1 cellular context compared by ENCODE assay signal in the genomic region with DNA sequence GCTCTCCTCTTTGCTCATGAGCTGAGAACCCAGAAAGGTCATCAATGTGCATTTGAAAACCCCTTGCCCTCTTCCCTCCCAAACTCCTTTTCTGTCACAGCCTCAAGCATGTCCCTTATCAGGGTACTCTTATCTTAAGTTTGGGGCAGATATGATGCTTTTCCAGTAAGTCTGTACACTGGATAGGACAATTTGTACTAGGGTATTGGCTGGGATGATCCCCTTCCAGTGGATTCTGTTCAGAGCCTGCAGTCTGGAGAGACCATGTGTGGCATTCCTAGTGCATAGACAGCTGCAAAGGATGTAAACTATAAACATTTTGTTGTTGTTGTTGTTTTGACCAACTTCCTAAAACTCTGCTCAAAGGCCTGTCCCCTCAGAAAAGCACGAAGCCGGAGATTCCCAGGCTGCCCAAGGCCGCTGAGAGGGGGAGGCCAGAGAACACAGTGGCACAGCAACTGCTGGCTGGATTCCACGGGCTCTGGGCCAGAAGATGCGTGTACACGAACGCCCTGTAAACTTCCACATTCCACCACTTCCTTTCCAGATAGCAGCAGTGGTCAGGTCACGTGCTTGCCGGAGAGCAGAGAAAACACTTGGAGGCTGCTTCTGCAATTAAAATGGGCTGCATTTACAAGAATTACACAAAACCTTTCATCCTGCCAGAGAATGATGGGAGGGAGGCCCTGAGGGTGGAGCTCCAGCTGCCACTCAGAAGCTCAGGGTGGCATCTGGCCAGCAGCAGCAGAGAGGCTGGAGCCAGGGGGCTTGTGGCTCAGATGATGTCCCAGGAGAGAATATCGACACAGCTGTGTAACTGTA.
TF ChIP-seq lines count a peak whose summit lies in the region.

No MANE protein-coding gene starts in this region.

TF ChIP-seq in HepG2, 621 proteins besides CTCF, POLR2A, EP300 and RAD21 (continued from another document and continues in another):
- TF ChIP-seq ZNF24 (IDR thresholded peaks at IDR 0.05) (no peak), TAF15 (IDR thresholded peaks at IDR 0.05; ENCODE audit: low read depth, low read length, poor library complexity, severe bottlenecking) (no peak), ZNF501 (CRISPR knock-in tag; IDR thresholded peaks at IDR 0.05) (no peak), ATAD3A (CRISPR knock-in tag; IDR thresholded peaks at IDR 0.05) (no peak), ZFX (CRISPR knock-in tag; IDR thresholded peaks at IDR 0.05; ENCODE audit: low read depth) (no peak), GTF2F1 (IDR thresholded peaks at IDR 0.05; ENCODE audit: low read length) (no peak), POGK (CRISPR knock-in tag; conservative IDR thresholded peaks at IDR 0.05) (0 out of 2 replicates have a peak, but pooled peaks have one; percentile 41), TRIM24 (CRISPR knock-in tag; IDR thresholded peaks at IDR 0.05) (no peak), ARNTL (CRISPR knock-in tag; IDR thresholded peaks at IDR 0.05) (no peak), XBP1 (CRISPR knock-in tag; IDR thresholded peaks at IDR 0.05) (no peak), ZSCAN25 (CRISPR knock-in tag; IDR thresholded peaks at IDR 0.05) (no peak), ZIK1 (CRISPR knock-in tag; IDR thresholded peaks at IDR 0.05; ENCODE audit: borderline replicate concordance, low read depth) (no peak), TFDP2 (CRISPR knock-in tag; IDR thresholded peaks at IDR 0.05) (no peak), HNRNPH1 (optimal IDR thresholded peaks at IDR 0.05; ENCODE audit: low read depth, low read length) (no peak), ZNF567 (CRISPR knock-in tag; IDR thresholded peaks at IDR 0.05; ENCODE audit: borderline replicate concordance) (no peak), MAFF (IDR thresholded peaks at IDR 0.05; ENCODE audit: low read depth, low read length) (no peak), CERS6 (CRISPR knock-in tag; IDR thresholded peaks at IDR 0.05) (no peak), TRIM22 (IDR thresholded peaks at IDR 0.05) (no peak), POLR2AphosphoS5 (IDR thresholded peaks at IDR 0.05; ENCODE audit: low read depth, low read length) (no peak), HDAC6 (IDR thresholded peaks at IDR 0.05; ENCODE audit: low read depth, low read length) (no peak), GABPB1 (CRISPR knock-in tag; IDR thresholded peaks at IDR 0.05) (peak; percentile 38; the same call in 1 of the 2 replicates), ZNF646 (CRISPR knock-in tag; IDR thresholded peaks at IDR 0.05) (no peak), SOX13 (IDR thresholded peaks at IDR 0.05) (no peak), SOX13 (CRISPR knock-in tag; conservative IDR thresholded peaks at IDR 0.05 in 1 of 2, IDR thresholded peaks at IDR 0.05 in 1 of 2) (0 out of 4 replicates have a peak, but pooled peaks of 1 of the 2 experiments have one; percentile 14), ZNF547 (CRISPR knock-in tag; IDR thresholded peaks at IDR 0.05) (no peak), LCORL (IDR thresholded peaks at IDR 0.05) (no peak), LCORL (CRISPR knock-in tag; IDR thresholded peaks at IDR 0.05) (no peak), ZNF761 (CRISPR knock-in tag; conservative IDR thresholded peaks at IDR 0.05) (no peak), SRSF1 (optimal IDR thresholded peaks at IDR 0.05; ENCODE audit: low read depth, low read length) (no peak), ZNF800 (CRISPR knock-in tag; IDR thresholded peaks at IDR 0.05) (no peak), ZBTB49 (CRISPR knock-in tag; IDR thresholded peaks at IDR 0.05; ENCODE audit: borderline replicate concordance) (no peak), ZNF841 (CRISPR knock-in tag; IDR thresholded peaks at IDR 0.05; ENCODE audit: borderline replicate concordance) (no peak), CENPX (CRISPR knock-in tag; IDR thresholded peaks at IDR 0.05) (no peak), ZSCAN21 (CRISPR knock-in tag; IDR thresholded peaks at IDR 0.05; ENCODE audit: borderline replicate concordance) (no peak), ZNF263 (CRISPR knock-in tag; IDR thresholded peaks at IDR 0.05) (no peak), ZNF343 (CRISPR knock-in tag; IDR thresholded peaks at IDR 0.05) (no peak)
- TF ChIP-seq, protein P1, sequence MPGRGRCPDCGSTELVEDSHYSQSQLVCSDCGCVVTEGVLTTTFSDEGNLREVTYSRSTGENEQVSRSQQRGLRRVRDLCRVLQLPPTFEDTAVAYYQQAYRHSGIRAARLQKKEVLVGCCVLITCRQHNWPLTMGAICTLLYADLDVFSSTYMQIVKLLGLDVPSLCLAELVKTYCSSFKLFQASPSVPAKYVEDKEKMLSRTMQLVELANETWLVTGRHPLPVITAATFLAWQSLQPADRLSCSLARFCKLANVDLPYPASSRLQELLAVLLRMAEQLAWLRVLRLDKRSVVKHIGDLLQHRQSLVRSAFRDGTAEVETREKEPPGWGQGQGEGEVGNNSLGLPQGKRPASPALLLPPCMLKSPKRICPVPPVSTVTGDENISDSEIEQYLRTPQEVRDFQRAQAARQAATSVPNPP (CRISPR knock-in tag; IDR thresholded peaks at IDR 0.05) = no peak
- TF ChIP-seq, protein P2, sequence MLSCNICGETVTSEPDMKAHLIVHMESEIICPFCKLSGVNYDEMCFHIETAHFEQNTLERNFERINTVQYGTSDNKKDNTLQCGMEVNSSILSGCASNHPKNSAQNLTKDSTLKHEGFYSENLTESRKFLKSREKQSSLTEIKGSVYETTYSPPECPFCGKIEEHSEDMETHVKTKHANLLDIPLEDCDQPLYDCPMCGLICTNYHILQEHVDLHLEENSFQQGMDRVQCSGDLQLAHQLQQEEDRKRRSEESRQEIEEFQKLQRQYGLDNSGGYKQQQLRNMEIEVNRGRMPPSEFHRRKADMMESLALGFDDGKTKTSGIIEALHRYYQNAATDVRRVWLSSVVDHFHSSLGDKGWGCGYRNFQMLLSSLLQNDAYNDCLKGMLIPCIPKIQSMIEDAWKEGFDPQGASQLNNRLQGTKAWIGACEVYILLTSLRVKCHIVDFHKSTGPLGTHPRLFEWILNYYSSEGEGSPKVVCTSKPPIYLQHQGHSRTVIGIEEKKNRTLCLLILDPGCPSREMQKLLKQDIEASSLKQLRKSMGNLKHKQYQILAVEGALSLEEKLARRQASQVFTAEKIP (CRISPR knock-in tag; IDR thresholded peaks at IDR 0.05; ENCODE audit: borderline replicate concordance) = no peak
- TF ChIP-seq, protein P3, sequence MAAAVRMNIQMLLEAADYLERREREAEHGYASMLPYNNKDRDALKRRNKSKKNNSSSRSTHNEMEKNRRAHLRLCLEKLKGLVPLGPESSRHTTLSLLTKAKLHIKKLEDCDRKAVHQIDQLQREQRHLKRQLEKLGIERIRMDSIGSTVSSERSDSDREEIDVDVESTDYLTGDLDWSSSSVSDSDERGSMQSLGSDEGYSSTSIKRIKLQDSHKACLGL (CRISPR knock-in tag; IDR thresholded peaks at IDR 0.05) = no peak
